Comparison of ENCODE assay signal across 17 cellular contexts in genomic region chr6:45212976-45213375, GRCh38.
DNase-seq lines count a peak whose midpoint lies in the region; ATAC-seq and TF ChIP-seq lines count a peak whose summit lies in the region.
"Had no signal": no experiment of that assay in that cellular context is flagged by ENCODE, and none has a peak within 500 bp of the region (broad histone marks: within the 10 kb centered on the region; RNA-seq: fewer than 3 reads in every experiment).

No MANE protein-coding gene starts in this region.

- peak; percentile 72 for ATAC-seq in activated CD8-positive, alpha-beta T cell treated with anti-CD3 and anti-CD28 coated beads for 36 hours
- ATAC-seq in activated CD8-positive, alpha-beta T cell treated with anti-CD3 and anti-CD28 coated beads, Interleukin-2, amount 10 ng/mL, durations not matched to agents 7 days and 5 days = no peak
- ATAC-seq in stimulated activated naive CD8-positive, alpha-beta T cell treated with anti-CD3 and anti-CD28 coated beads, Interleukin-15, Interleukin-2, amounts not matched to agents 100 U/mL and 50 U/mL, for 24 hours = peak; percentile 73
- ATAC-seq: natural killer cell had no signal

- CTCF ChIA-PET in activated CD8-positive, alpha-beta T cell treated with anti-CD3 and anti-CD28 coated beads for 36 hours (lab: Charles Lee) = no interaction called here
- CTCF ChIA-PET in activated CD8-positive, alpha-beta T cell treated with anti-CD3 and anti-CD28 coated beads, Interleukin-2, amount 10 ng/mL, durations not matched to agents 7 days and 5 days (lab: Charles Lee) = interaction anchor here (1.6 kb wide), 1 partner anchor 15 kb away, joined by 3 read pairs; no protein-coding TSS in a partner anchor

- no peaks in the 10 kb centered on the region for H3K27me3 Mint-ChIP-seq in activated CD8-positive, alpha-beta T cell treated with anti-CD3 and anti-CD28 coated beads for 36 hours
- no peaks in the 10 kb centered on the region for H3K27me3 Mint-ChIP-seq in activated CD8-positive, alpha-beta T cell treated with anti-CD3 and anti-CD28 coated beads, Interleukin-2, amount 10 ng/mL, durations not matched to agents 7 days and 5 days (ENCODE audit: low read depth)
- H3K27me3 Mint-ChIP-seq in progenitor cell of endocrine pancreas (no peaks in the 10 kb centered on the region), HFFc6 (ENCODE audit: insufficient read depth) (no peaks in the 10 kb centered on the region; the same call in 1 of the 2 replicates)
- H3K27me3 Mint-ChIP-seq: CD4-positive, CD25-positive, alpha-beta regulatory T cell; central memory CD8-positive, alpha-beta T cell had no signal

- H3K9me3 Mint-ChIP-seq in activated CD8-positive, alpha-beta T cell treated with anti-CD3 and anti-CD28 coated beads for 36 hours = peaks cover 26% of the 10 kb centered on the region
- H3K9me3 Mint-ChIP-seq in activated CD8-positive, alpha-beta T cell treated with anti-CD3 and anti-CD28 coated beads, Interleukin-2, amount 10 ng/mL, durations not matched to agents 7 days and 5 days (ENCODE audit: insufficient read depth) = peaks cover 21% of the 10 kb centered on the region
- peaks cover 35% of the 10 kb centered on the region for H3K9me3 Mint-ChIP-seq in progenitor cell of endocrine pancreas (ENCODE audit: low read depth)
- H3K9me3 Mint-ChIP-seq in HFFc6 = peaks cover 17% of the 10 kb centered on the region; the same call in 1 of the 2 replicates

- peaks cover 23% of the 10 kb centered on the region for H3K4me1 Mint-ChIP-seq in activated CD8-positive, alpha-beta T cell treated with anti-CD3 and anti-CD28 coated beads for 36 hours (ENCODE audit: low read depth)
- peaks cover 11% of the 10 kb centered on the region for H3K4me1 Mint-ChIP-seq in activated CD8-positive, alpha-beta T cell treated with anti-CD3 and anti-CD28 coated beads, Interleukin-2, amount 10 ng/mL, durations not matched to agents 7 days and 5 days (ENCODE audit: low read depth)
- peaks cover 2% of the 10 kb centered on the region for H3K4me1 Mint-ChIP-seq in progenitor cell of endocrine pancreas (ENCODE audit: low read depth)
- H3K4me1 Mint-ChIP-seq in HFFc6 (ENCODE audit: low read depth) = peaks cover 18% of the 10 kb centered on the region
- H3K4me1 Mint-ChIP-seq: central memory CD8-positive, alpha-beta T cell had no signal

- peaks cover 31% of the 10 kb centered on the region for H3K36me3 Mint-ChIP-seq in activated CD8-positive, alpha-beta T cell treated with anti-CD3 and anti-CD28 coated beads for 36 hours (ENCODE audit: low read depth)
- H3K36me3 Mint-ChIP-seq in activated CD8-positive, alpha-beta T cell treated with anti-CD3 and anti-CD28 coated beads, Interleukin-2, amount 10 ng/mL, durations not matched to agents 7 days and 5 days (ENCODE audit: low read depth) = peaks cover 26% of the 10 kb centered on the region
- peaks cover 20% of the 10 kb centered on the region for H3K36me3 Mint-ChIP-seq in progenitor cell of endocrine pancreas (ENCODE audit: insufficient read depth)
- H3K36me3 Mint-ChIP-seq in HFFc6 (ENCODE audit: low read depth) = peaks cover 24% of the 10 kb centered on the region

- no peak overlapping the region for H3K4me3 ChIP-seq in fibroblast of pulmonary artery (replicated peaks; ENCODE audit: low read depth, low read length)
- H3K4me3 ChIP-seq: lung, thoracic aorta had no signal

- H3K27ac Mint-ChIP-seq in activated CD8-positive, alpha-beta T cell treated with anti-CD3 and anti-CD28 coated beads for 36 hours = no peak overlapping the region
- no peak overlapping the region for H3K27ac Mint-ChIP-seq in activated CD8-positive, alpha-beta T cell treated with anti-CD3 and anti-CD28 coated beads, Interleukin-2, amount 10 ng/mL, durations not matched to agents 7 days and 5 days
- H3K27ac Mint-ChIP-seq in progenitor cell of endocrine pancreas (no peak overlapping the region), HFFc6 (no peak overlapping the region)
- H3K27ac Mint-ChIP-seq: CD4-positive, CD25-positive, alpha-beta regulatory T cell; natural killer cell had no signal

- H3K4me3 Mint-ChIP-seq in activated CD8-positive, alpha-beta T cell treated with anti-CD3 and anti-CD28 coated beads for 36 hours = no peak overlapping the region
- no peak overlapping the region for H3K4me3 Mint-ChIP-seq in activated CD8-positive, alpha-beta T cell treated with anti-CD3 and anti-CD28 coated beads, Interleukin-2, amount 10 ng/mL, durations not matched to agents 7 days and 5 days
- no peak overlapping the region for H3K4me3 Mint-ChIP-seq in progenitor cell of endocrine pancreas (ENCODE audit: low read depth)
- H3K4me3 Mint-ChIP-seq in HFFc6 = no peak overlapping the region
- H3K4me3 Mint-ChIP-seq: CD4-positive, CD25-positive, alpha-beta regulatory T cell; central memory CD8-positive, alpha-beta T cell; natural killer cell had no signal

- no peak for DNase-seq in activated CD8-positive, alpha-beta T cell treated with anti-CD3 and anti-CD28 coated beads for 36 hours
- DNase-seq in activated CD8-positive, alpha-beta T cell treated with anti-CD3 and anti-CD28 coated beads, Interleukin-2, amount 10 ng/mL, durations not matched to agents 7 days and 5 days = no peak
- DNase-seq in RKO (ENCODE audit: low spot score) = peak; percentile 27
- peak; percentile 11 for DNase-seq in fibroblast of pulmonary artery (ENCODE audit: low read depth)
- DNase-seq in stimulated activated naive CD8-positive, alpha-beta T cell treated with anti-CD3 and anti-CD28 coated beads, Interleukin-15, Interleukin-2, amounts not matched to agents 100 U/mL and 50 U/mL, for 24 hours = no peak
- no peak for DNase-seq in progenitor cell of endocrine pancreas (ENCODE audit: low spot score, unreplicated experiment)
- DNase-seq in T-helper 9 cell = no peak
- DNase-seq in HFFc6 = no peak
- DNase-seq: CD4-positive, CD25-positive, alpha-beta regulatory T cell; effector memory CD4-positive, alpha-beta T cell; H7; MV-4-11; natural killer cell; NCI-H774 had no signal

- intact Hi-C loops in activated CD8-positive, alpha-beta T cell treated with anti-CD3 and anti-CD28 coated beads for 36 hours (cut with micrococcal nuclease) = no loop called here

- POLR2A ChIA-PET in activated CD8-positive, alpha-beta T cell treated with anti-CD3 and anti-CD28 coated beads for 36 hours (lab: Charles Lee) = interaction anchor here (0.6 kb wide), 1 partner anchor 494 kb away, joined by 3 read pairs; no protein-coding TSS in a partner anchor
- POLR2A ChIA-PET in activated CD8-positive, alpha-beta T cell treated with anti-CD3 and anti-CD28 coated beads, Interleukin-2, amount 10 ng/mL, durations not matched to agents 7 days and 5 days (lab: Charles Lee) = no interaction called here

- no peak for TF ChIP-seq CTCF in activated CD8-positive, alpha-beta T cell treated with anti-CD3 and anti-CD28 coated beads for 36 hours (IDR thresholded peaks at IDR 0.05)
- TF ChIP-seq CTCF in fibroblast of pulmonary artery (IDR thresholded peaks at IDR 0.05; ENCODE audit: low read length, missing control alignments) (no peak), progenitor cell of endocrine pancreas (IDR thresholded peaks at IDR 0.05; ENCODE audit: unreplicated experiment) (no peak), HFFc6 (IDR thresholded peaks at IDR 0.05) (no peak)

Comparison
In these comparisons a context has a peak if more than half of its experiments do, and no peak if none do; other contexts are left out.
1. DNase-seq: peak in RKO (single experiment) and fibroblast of pulmonary artery (single experiment); none in activated CD8-positive, alpha-beta T cell treated with anti-CD3 and anti-CD28 coated beads for 36 hours (single experiment), activated CD8-positive, alpha-beta T cell treated with anti-CD3 and anti-CD28 coated beads, Interleukin-2, amount 10 ng/mL, durations not matched to agents 7 days and 5 days (single experiment), stimulated activated naive CD8-positive, alpha-beta T cell treated with anti-CD3 and anti-CD28 coated beads, Interleukin-15, Interleukin-2, amounts not matched to agents 100 U/mL and 50 U/mL, for 24 hours (single experiment), progenitor cell of endocrine pancreas (single experiment), T-helper 9 cell (single experiment) and HFFc6 (single experiment).